9 cellular contexts compared by ENCODE assay signal in genomic region chr19:17078920-17079709, GRCh38. TPM values are rescaled to one million over a fixed set of nuclear protein-coding genes. Genes with fewer than 3 reads are reported as not detected.
DNase-seq lines count a peak whose midpoint lies in the region; TF ChIP-seq lines count a peak whose summit lies in the region.
"Had no signal": no experiment of that assay in that cellular context is flagged by ENCODE, and none has a peak within 500 bp of the region (broad histone marks: within the 10 kb centered on the region; RNA-seq: fewer than 3 reads in every experiment).

No MANE protein-coding gene starts in this region.

- TF ChIP-seq RAD21 in liver (IDR thresholded peaks at IDR 0.05), result no peak

- intact Hi-C loops in activated CD4-positive, alpha-beta T cell treated with anti-CD3 and anti-CD28 coated beads, Interleukin-2, amount 10 ng/mL, durations not matched to agents 24 days and 14 days (cut with micrococcal nuclease), result loop anchor here (10.0 kb wide), 1 partner anchor 316 kb away; the partner anchor contains the start of gene CCDC194

- H3K4me3 Mint-ChIP-seq in activated CD4-positive, alpha-beta T cell treated with anti-CD3 and anti-CD28 coated beads, Interleukin-2, amount 10 ng/mL, durations not matched to agents 24 days and 14 days, result peak overlapping the region; percentile 79

- no peak overlapping the region for H3K9ac ChIP-seq in liver (ENCODE audit: low read depth in 1 of 2, low read length in 2 of 2)

- H3K27ac ChIP-seq in adipose tissue (ENCODE audit: low read depth, low read length) (peak overlapping the region; percentile 94), liver (ENCODE audit: low read depth in 1 of 2, low read length in 2 of 2) (peak overlapping the region; percentile 65 to 71), thymus (ENCODE audit: low read depth) (peak overlapping the region; percentile 59)

- 69 to 83% (median 74%) methylated on average over 19 of the region's 19 CpGs for WGBS in adipose tissue, 3 donors
- 75% methylated on average over 19 of the region's 19 CpGs for WGBS in liver
- WGBS in thymus, result 94% methylated on average over 19 of the region's 19 CpGs

- DNase-seq in activated CD4-positive, alpha-beta T cell treated with anti-CD3 and anti-CD28 coated beads, Interleukin-2, amount 10 ng/mL, durations not matched to agents 24 days and 14 days, result no peak
- no peak for DNase-seq in activated CD4-positive, alpha-beta T cell treated with anti-CD3 and anti-CD28 coated beads for 1 hour
- no peak for DNase-seq in NK-92 treated with Interleukin-12 subunit alpha and Interleukin-12 subunit beta, amount 100 ng/mL, for 24 hours (lab: John Stamatoyannopoulos, UW)
- DNase-seq in mucosa of gallbladder (ENCODE audit: low spot score) (no peak), OCI-M2 (lab: John Stamatoyannopoulos, UW; ENCODE audit: unreplicated experiment) (no peak)
- DNase-seq: NCI-H774 had no signal

- H3K4me1 Mint-ChIP-seq in activated CD4-positive, alpha-beta T cell treated with anti-CD3 and anti-CD28 coated beads, Interleukin-2, amount 10 ng/mL, durations not matched to agents 24 days and 14 days, result peaks cover 42% of the 10 kb centered on the region

- peak overlapping the region; percentile 81 for H3K27ac Mint-ChIP-seq in activated CD4-positive, alpha-beta T cell treated with anti-CD3 and anti-CD28 coated beads, Interleukin-2, amount 10 ng/mL, durations not matched to agents 24 days and 14 days

- no peak for TF ChIP-seq CTCF in liver (IDR thresholded peaks at IDR 0.05; ENCODE audit: low read depth, low read length, missing input control)

- H3K36me3 ChIP-seq in liver (ENCODE audit: control insufficient read depth in 4 of 4, insufficient read depth in 3 of 4, low read depth in 1 of 4, low read length in 3 of 4), result no peaks in the 10 kb centered on the region
- peaks cover 7% of the 10 kb centered on the region for H3K36me3 ChIP-seq in thymus (ENCODE audit: control insufficient read depth, insufficient read depth)

- no peaks in the 10 kb centered on the region for H3K27me3 ChIP-seq in liver (ENCODE audit: control insufficient read depth in 4 of 4, insufficient read depth in 4 of 4, low read length in 3 of 4)
- no peaks in the 10 kb centered on the region for H3K27me3 ChIP-seq in thymus (ENCODE audit: control insufficient read depth, insufficient read depth)

- H3K9me3 ChIP-seq in liver (ENCODE audit: control insufficient read depth in 4 of 4, low read length in 3 of 4) (no peaks in the 10 kb centered on the region), thymus (ENCODE audit: control insufficient read depth) (no peaks in the 10 kb centered on the region)

- H3K9me3 Mint-ChIP-seq in activated CD4-positive, alpha-beta T cell treated with anti-CD3 and anti-CD28 coated beads, Interleukin-2, amount 10 ng/mL, durations not matched to agents 24 days and 14 days, result no peaks in the 10 kb centered on the region

- peaks cover 16% of the 10 kb centered on the region for H3K36me3 Mint-ChIP-seq in activated CD4-positive, alpha-beta T cell treated with anti-CD3 and anti-CD28 coated beads, Interleukin-2, amount 10 ng/mL, durations not matched to agents 24 days and 14 days (ENCODE audit: low read depth)

- H3K4me1 ChIP-seq in liver (ENCODE audit: control insufficient read depth in 4 of 4, insufficient read depth in 4 of 4, low read length in 3 of 4) (peaks cover 3 to 40% (median 28%) of the 10 kb centered on the region in 4 donors), thymus (ENCODE audit: control insufficient read depth, insufficient read depth, low read length) (peaks cover 19% of the 10 kb centered on the region)

- H3K4me3 ChIP-seq in liver (ENCODE audit: low read depth in 1 of 3, low read length in 3 of 3) (no peak overlapping the region), thymus (ENCODE audit: low read length) (no peak overlapping the region)

- no peaks in the 10 kb centered on the region for H3K27me3 Mint-ChIP-seq in activated CD4-positive, alpha-beta T cell treated with anti-CD3 and anti-CD28 coated beads, Interleukin-2, amount 10 ng/mL, durations not matched to agents 24 days and 14 days

TF ChIP-seq in liver, 16 proteins besides CTCF, POLR2A, EP300 and RAD21:
- TF ChIP-seq JUND (IDR thresholded peaks at IDR 0.05) (no peak), YY1 (IDR thresholded peaks at IDR 0.05) (peak; percentile 1)

RNA-seq across cellular contexts. Expression of gene MYO9B, which starts 3.5 kb away (rescaled TPM):
- total RNA-seq in activated CD4-positive, alpha-beta T cell treated with anti-CD3 and anti-CD28 coated beads, Interleukin-2, amount 10 ng/mL, durations not matched to agents 24 days and 14 days, result 120 TPM in 2 replicates
- polyA plus RNA-seq in adipose tissue, result 10 to 100 TPM; 18.0 to 48.1 (median 45.6) TPM
- total RNA-seq in liver, result 10 to 100 TPM; 21.5 to 32.5 TPM
- polyA plus RNA-seq in liver, result 10 to 100 TPM in 1 of 2 donors, 1 to 10 TPM in 1; 9.1 to 20.5 TPM
- 103 TPM for polyA plus RNA-seq in thymus
- total RNA-seq in mucosa of gallbladder, result 75.0 TPM

RNA-seq across cellular contexts. Expression of gene HAUS8, which starts 3.9 kb away (rescaled TPM):
- 32.5 and 35.0 TPM in 2 replicates for total RNA-seq in activated CD4-positive, alpha-beta T cell treated with anti-CD3 and anti-CD28 coated beads, Interleukin-2, amount 10 ng/mL, durations not matched to agents 24 days and 14 days
- 1 to 10 TPM; 2.7 to 9.0 (median 5.1) TPM for polyA plus RNA-seq in adipose tissue
- 1 to 10 TPM; 3.3 to 5.7 TPM for total RNA-seq in liver
- 1 to 10 TPM; 3.3 to 4.2 TPM for polyA plus RNA-seq in liver
- 19.5 TPM for polyA plus RNA-seq in thymus
- total RNA-seq in mucosa of gallbladder, result 10.8 TPM

RNA-seq across cellular contexts. Expression of gene CPAMD8, which starts 52.5 kb away (rescaled TPM):
- total RNA-seq in activated CD4-positive, alpha-beta T cell treated with anti-CD3 and anti-CD28 coated beads, Interleukin-2, amount 10 ng/mL, durations not matched to agents 24 days and 14 days, result 0.28 and 0.33 TPM in 2 replicates
- polyA plus RNA-seq in adipose tissue, result 10 to 100 TPM in 1 of 3 donors, 1 to 10 TPM in 2; 1.5 to 56.2 (median 9.6) TPM
- 1 to 10 TPM; 1.0 to 1.4 TPM for total RNA-seq in liver
- polyA plus RNA-seq in liver, result 1 to 10 TPM in 1 of 2 donors, under 1 TPM in 1; 0.92 to 1.2 TPM
- 17.3 TPM for polyA plus RNA-seq in thymus
- total RNA-seq in mucosa of gallbladder, result 2.9 TPM
